29 cellular contexts compared by ENCODE assay signal in the genomic region with DNA sequence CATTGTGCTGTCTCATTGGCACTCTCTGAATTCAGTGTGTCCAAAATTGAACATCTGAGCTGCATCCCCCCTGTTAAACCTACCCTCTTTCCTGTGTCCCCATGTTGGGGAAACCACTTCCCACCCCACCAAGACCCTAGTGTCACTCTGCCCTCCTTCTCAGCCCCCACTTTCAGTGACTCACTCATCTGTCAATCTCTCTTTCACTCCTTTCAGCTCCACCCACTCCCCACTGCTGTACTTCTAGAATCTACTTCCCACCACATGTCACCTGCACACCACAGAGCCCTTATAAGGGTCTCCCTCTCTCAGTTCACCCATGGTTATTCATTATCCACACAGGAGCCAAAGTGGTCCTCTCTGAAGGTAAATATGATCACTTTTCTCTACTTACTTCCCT. TPM values are rescaled to one million over a fixed set of nuclear protein-coding genes. Genes with fewer than 3 reads are reported as not detected.
"Had no signal": no experiment of that assay in that cellular context is flagged by ENCODE, and none has a peak within 500 bp of the region (broad histone marks: within the 10 kb centered on the region; RNA-seq: fewer than 3 reads in every experiment).

No MANE protein-coding gene starts in this region.

- H3K27ac ChIP-seq: ascending aorta, cardiac muscle cell, WERI-Rb-1 had no signal

- H3K36me3 ChIP-seq: ascending aorta, cardiac muscle cell, WERI-Rb-1 had no signal

- H3K36me3 Mint-ChIP-seq: activated CD8-positive, alpha-beta memory T cell treated with anti-CD3 and anti-CD28 coated beads, Interleukin-2, amount 10 ng/mL, durations not matched to agents 7 days and 5 days; activated naive CD4-positive, alpha-beta T cell treated with anti-CD3 and anti-CD28 coated beads, Interleukin-2, amount 10 ng/mL, durations not matched to agents 7 days and 5 days; activated naive CD4-positive, alpha-beta T cell treated with anti-CD3 and anti-CD28 coated beads, Interleukin-2, amount 50 U/mL, for 24 hours; activated naive CD8-positive, alpha-beta T cell; brain; T-cell; WTC11 had no signal

- H3K27ac Mint-ChIP-seq: activated CD4-positive, alpha-beta memory T cell treated with anti-CD3 and anti-CD28 coated beads, Interleukin-2, amount 10 ng/mL, durations not matched to agents 7 days and 5 days; activated CD4-positive, alpha-beta T cell treated with anti-CD3 and anti-CD28 coated beads for 36 hours; activated CD4-positive, alpha-beta T cell treated with anti-CD3 and anti-CD28 coated beads, Interleukin-2, amount 10 ng/mL, durations not matched to agents 7 days and 5 days; activated CD8-positive, alpha-beta memory T cell treated with anti-CD3 and anti-CD28 coated beads, Interleukin-2, amount 10 ng/mL, durations not matched to agents 7 days and 5 days; activated CD8-positive, alpha-beta T cell treated with anti-CD3 and anti-CD28 coated beads, Interleukin-2, amount 10 ng/mL, durations not matched to agents 7 days and 5 days; activated naive CD4-positive, alpha-beta T cell treated with anti-CD3 and anti-CD28 coated beads, Interleukin-2, amount 10 ng/mL, durations not matched to agents 7 days and 5 days; activated naive CD4-positive, alpha-beta T cell treated with anti-CD3 and anti-CD28 coated beads, Interleukin-2, amount 50 U/mL, for 24 hours; activated naive CD8-positive, alpha-beta T cell; activated T-cell treated with anti-CD3 and anti-CD28 coated beads, Interleukin-2, amount 50 U/mL, for 24 hours; activated T-helper 2 cell treated with anti-CD3 and anti-CD28 coated beads, Interferon-gamma antibody, Interleukin-2, Interleukin-4, amounts not matched to agents 10 μg/mL and 5 μg/mL and 100 μg/mL, durations not matched to agents 14 hours and 24 hours and 36 hours; brain; T-cell; T-helper 17 cell; WTC11 had no signal

- ATAC-seq: activated CD4-positive, alpha-beta T cell treated with anti-CD3 and anti-CD28 coated beads for 36 hours; activated CD4-positive, CD25-positive, alpha-beta regulatory T cell treated with anti-CD3 and anti-CD28 coated beads, Interleukin-2, amount 50 U/mL, for 24 hours; activated CD8-positive, alpha-beta memory T cell treated with anti-CD3 and anti-CD28 coated beads, Interleukin-2, amount 10 ng/mL, durations not matched to agents 7 days and 5 days; activated CD8-positive, alpha-beta T cell treated with anti-CD3 and anti-CD28 coated beads, Interleukin-2, amount 10 ng/mL, durations not matched to agents 7 days and 5 days; T-cell; T-helper 17 cell; WTC11 had no signal

- H3K9me3 Mint-ChIP-seq: activated CD4-positive, alpha-beta memory T cell treated with anti-CD3 and anti-CD28 coated beads, Interleukin-2, amount 10 ng/mL, durations not matched to agents 7 days and 5 days; activated CD4-positive, alpha-beta T cell treated with anti-CD3 and anti-CD28 coated beads, Interleukin-2, amount 10 ng/mL, durations not matched to agents 7 days and 5 days; activated naive CD4-positive, alpha-beta T cell treated with anti-CD3 and anti-CD28 coated beads, Interleukin-2, amount 10 ng/mL, durations not matched to agents 7 days and 5 days; activated naive CD4-positive, alpha-beta T cell treated with anti-CD3 and anti-CD28 coated beads, Interleukin-2, amount 50 U/mL, for 24 hours; activated T-cell treated with anti-CD3 and anti-CD28 coated beads, Interleukin-2, amount 50 U/mL, for 24 hours; activated T-helper 2 cell treated with anti-CD3 and anti-CD28 coated beads, Interferon-gamma antibody, Interleukin-2, Interleukin-4, amounts not matched to agents 10 μg/mL and 5 μg/mL and 100 μg/mL, durations not matched to agents 14 hours and 24 hours and 36 hours; T-cell; WTC11 had no signal

- H3K27me3 Mint-ChIP-seq: activated CD4-positive, alpha-beta T cell treated with anti-CD3 and anti-CD28 coated beads, Interleukin-2, amount 10 ng/mL, durations not matched to agents 7 days and 5 days; activated CD8-positive, alpha-beta memory T cell treated with anti-CD3 and anti-CD28 coated beads, Interleukin-2, amount 10 ng/mL, durations not matched to agents 7 days and 5 days; activated naive CD4-positive, alpha-beta T cell treated with anti-CD3 and anti-CD28 coated beads, Interleukin-2, amount 10 ng/mL, durations not matched to agents 7 days and 5 days; brain had no signal

- H3K4me1 ChIP-seq: ascending aorta had no signal

- H3K4me1 Mint-ChIP-seq: activated CD4-positive, alpha-beta memory T cell treated with anti-CD3 and anti-CD28 coated beads, Interleukin-2, amount 10 ng/mL, durations not matched to agents 7 days and 5 days; activated CD4-positive, alpha-beta T cell treated with anti-CD3 and anti-CD28 coated beads for 36 hours; activated CD4-positive, alpha-beta T cell treated with anti-CD3 and anti-CD28 coated beads, Interleukin-2, amount 10 ng/mL, durations not matched to agents 7 days and 5 days; activated CD8-positive, alpha-beta memory T cell treated with anti-CD3 and anti-CD28 coated beads, Interleukin-2, amount 10 ng/mL, durations not matched to agents 7 days and 5 days; activated naive CD4-positive, alpha-beta T cell treated with anti-CD3 and anti-CD28 coated beads, Interleukin-2, amount 10 ng/mL, durations not matched to agents 7 days and 5 days; activated naive CD4-positive, alpha-beta T cell treated with anti-CD3 and anti-CD28 coated beads, Interleukin-2, amount 50 U/mL, for 24 hours; brain; T-cell; T-helper 17 cell; WTC11 had no signal

- H3K4me3 ChIP-seq: ascending aorta, cardiac muscle cell had no signal

- DNase-seq: activated CD4-positive, alpha-beta memory T cell treated with anti-CD3 and anti-CD28 coated beads, Interleukin-2, amount 10 ng/mL, durations not matched to agents 7 days and 5 days; activated CD4-positive, alpha-beta T cell treated with anti-CD3 and anti-CD28 coated beads for 1 hour; activated CD4-positive, alpha-beta T cell treated with anti-CD3 and anti-CD28 coated beads for 36 hours; activated CD4-positive, alpha-beta T cell treated with anti-CD3 and anti-CD28 coated beads, Interleukin-2, amount 10 ng/mL, durations not matched to agents 7 days and 5 days; activated CD4-positive, alpha-beta T cell treated with anti-CD3 and anti-CD28 coated beads, Interleukin-2, amount 50 U/mL, for 48 hours; activated CD4-positive, CD25-positive, alpha-beta regulatory T cell; activated CD8-positive, alpha-beta memory T cell treated with anti-CD3 and anti-CD28 coated beads for 24 hours; activated CD8-positive, alpha-beta memory T cell treated with anti-CD3 and anti-CD28 coated beads, Interleukin-2, amount 10 ng/mL, durations not matched to agents 7 days and 5 days; activated CD8-positive, alpha-beta memory T cell treated with anti-CD3 and anti-CD28 coated beads, Interleukin-2, amount 50 U/mL, for 48 hours; activated CD8-positive, alpha-beta T cell treated with anti-CD3 and anti-CD28 coated beads, Interleukin-2, amount 10 ng/mL, durations not matched to agents 7 days and 5 days; activated effector memory CD4-positive, alpha-beta T cell treated with Interleukin-2 at 50 U/mL for 16 hours; activated gamma-delta T cell; activated naive CD4-positive, alpha-beta T cell treated with anti-CD3 and anti-CD28 coated beads, Interleukin-2, amount 10 ng/mL, durations not matched to agents 7 days and 5 days; activated naive CD4-positive, alpha-beta T cell treated with Interleukin-2 at 50 U/mL for 16 hours; activated T-cell treated with anti-CD3 and anti-CD28 coated beads, Interleukin-2, amount 50 U/mL, for 24 hours; activated T-cell treated with anti-CD3 and anti-CD28 coated beads, Interleukin-2, amount 50 U/mL, for 48 hours; amygdala; central memory CD4-positive, alpha-beta T cell; T-cell; T-helper 17 cell; WERI-Rb-1 had no signal

- H3K9me3 ChIP-seq: ascending aorta had no signal

- H3K4me3 Mint-ChIP-seq: activated CD4-positive, alpha-beta memory T cell treated with anti-CD3 and anti-CD28 coated beads, Interleukin-2, amount 10 ng/mL, durations not matched to agents 7 days and 5 days; activated CD4-positive, alpha-beta T cell treated with anti-CD3 and anti-CD28 coated beads for 36 hours; activated CD4-positive, alpha-beta T cell treated with anti-CD3 and anti-CD28 coated beads, Interleukin-2, amount 10 ng/mL, durations not matched to agents 7 days and 5 days; activated CD8-positive, alpha-beta memory T cell treated with anti-CD3 and anti-CD28 coated beads, Interleukin-2, amount 10 ng/mL, durations not matched to agents 7 days and 5 days; activated CD8-positive, alpha-beta T cell treated with anti-CD3 and anti-CD28 coated beads, Interleukin-2, amount 10 ng/mL, durations not matched to agents 7 days and 5 days; activated naive CD4-positive, alpha-beta T cell treated with anti-CD3 and anti-CD28 coated beads, Interleukin-2, amount 10 ng/mL, durations not matched to agents 7 days and 5 days; activated naive CD4-positive, alpha-beta T cell treated with anti-CD3 and anti-CD28 coated beads, Interleukin-2, amount 50 U/mL, for 24 hours; activated naive CD8-positive, alpha-beta T cell; activated T-cell treated with anti-CD3 and anti-CD28 coated beads, Interleukin-2, amount 50 U/mL, for 24 hours; brain; T-cell; T-helper 17 cell; WTC11 had no signal

- H3K27me3 ChIP-seq: ascending aorta had no signal

RNA-seq across cellular contexts. Expression of a gene that starts 5.8 kb away (rescaled TPM):
- total RNA-seq: activated CD4-positive, alpha-beta T cell treated with anti-CD3 and anti-CD28 coated beads for 36 hours; activated CD8-positive, alpha-beta T cell treated with anti-CD3 and anti-CD28 coated beads, Interleukin-2, amount 10 ng/mL, durations not matched to agents 7 days and 5 days; activated T-helper 2 cell treated with anti-CD3 and anti-CD28 coated beads, Interferon-gamma antibody, Interleukin-2, Interleukin-4, amounts not matched to agents 10 μg/mL and 5 μg/mL and 100 μg/mL, durations not matched to agents 14 hours and 24 hours and 36 hours; T-helper 17 cell had no signal
